In the genomic region with DNA sequence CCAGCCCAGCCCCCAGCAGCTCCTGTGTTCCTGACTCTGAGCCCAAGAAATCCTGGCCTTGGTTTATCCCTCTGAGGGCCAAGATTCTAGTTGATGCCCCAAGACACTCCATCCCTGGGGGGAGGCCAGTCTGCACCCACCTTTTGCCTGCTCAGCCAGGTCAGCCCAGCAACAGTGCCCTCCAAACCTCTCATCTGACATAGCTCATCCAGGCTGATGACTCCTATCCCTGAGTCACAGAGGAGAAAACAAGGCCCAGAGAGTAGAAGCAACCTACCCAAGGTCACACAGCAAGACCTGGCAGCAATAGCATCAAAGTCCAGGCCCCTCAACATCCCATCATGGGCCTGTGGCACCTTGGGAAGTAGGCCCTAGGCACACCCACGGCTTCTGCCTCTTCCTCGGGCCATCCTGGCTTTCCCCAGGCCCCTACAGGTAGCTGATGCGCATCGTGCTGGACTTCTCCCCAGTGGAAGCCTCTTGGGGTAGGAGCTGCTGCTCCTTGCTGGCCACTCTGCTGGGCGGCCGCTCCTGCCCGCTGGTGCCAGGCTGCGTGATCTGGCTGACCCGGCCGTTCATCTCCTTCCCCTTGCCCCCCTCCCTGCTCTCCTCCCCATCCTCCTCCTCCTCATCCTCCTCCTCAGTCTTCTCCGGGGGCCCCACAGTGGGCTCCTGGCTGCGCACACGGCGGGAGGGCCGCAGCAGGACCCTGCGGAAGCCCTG, we compare ENCODE assay signal across 29 cellular contexts. TPM values are rescaled to one million over a fixed set of nuclear protein-coding genes. Genes with fewer than 3 reads are reported as not detected.
DNase-seq lines count a peak whose midpoint lies in the region; ATAC-seq and TF ChIP-seq lines count a peak whose summit lies in the region.
"Had no signal": no experiment of that assay in that cellular context is flagged by ENCODE, and none has a peak within 500 bp of the region (broad histone marks: within the 10 kb centered on the region; RNA-seq: fewer than 3 reads in every experiment).

No MANE protein-coding gene starts in this region.

- no peak for ATAC-seq in HG03175 (IDR thresholded peaks at IDR 0.05; ENCODE audit: unreplicated experiment)
- ATAC-seq: foreskin keratinocyte, heart right ventricle, left colon, pancreas, PC-3 had no signal

- H4K20me1 ChIP-seq in GM23248 (ENCODE audit: insufficient read depth), result no peaks in the 10 kb centered on the region

- no peak overlapping the region for H2AFZ ChIP-seq in GM23248

- DNase-seq in CD14-positive monocyte (ENCODE audit: low spot score) (peak; percentile 34), chondrocyte (ENCODE audit: low spot score) (peak; percentile 66), posterior vena cava (ENCODE audit: low spot score) (peak; percentile 63), KBM-7 (no peak), GM23248 (no peak)
- DNase-seq in CD4-positive, alpha-beta memory T cell, result no peak
- DNase-seq: effector memory CD4-positive, alpha-beta T cell; erythroblast; foreskin keratinocyte; heart right ventricle; HFFc6; left colon; naive B cell; NCI-H1105 treated with DMSO at 0.1 percent for 48 hours; NCI-H2029 treated with DMSO at 0.1 percent for 48 hours; NCI-H446 treated with DMSO at 0.1 percent for 48 hours; pancreas; PC-3; SHP77 treated with DMSO at 0.1 percent for 48 hours; stimulated activated CD4-positive, alpha-beta T cell treated with anti-CD3 and anti-CD28 coated beads, Interleukin-12 subunit alpha, Interleukin-12 subunit beta, amount 100 ng/mL, for 4 hours; stimulated activated CD4-positive, alpha-beta T cell treated with anti-CD3 and anti-CD28 coated beads, Interleukin-4, amount 100 ng/mL, for 24 hours; stimulated activated naive CD4-positive, alpha-beta T cell treated with Interleukin-2 at 50 U/mL for 16 hours had no signal

- no peak overlapping the region for H3K27ac ChIP-seq in CD4-positive, alpha-beta memory T cell (ENCODE audit: low read depth, low read length)
- no peak overlapping the region for H3K27ac ChIP-seq in GM23248
- H3K27ac ChIP-seq: breast epithelium, foreskin keratinocyte, heart right ventricle, pancreas, right atrium auricular region, thoracic aorta had no signal

- no peaks in the 10 kb centered on the region for H3K9me2 ChIP-seq in GM23248 (ENCODE audit: insufficient read depth)

- H3K36me3 Mint-ChIP-seq in CD14-positive monocyte (no peaks in the 10 kb centered on the region), chondrocyte (ENCODE audit: low read depth) (no peaks in the 10 kb centered on the region)
- H3K36me3 Mint-ChIP-seq in CD4-positive, alpha-beta memory T cell, result no peaks in the 10 kb centered on the region
- H3K36me3 Mint-ChIP-seq: IgD-negative memory B cell, naive B cell had no signal

- H3K36me3 ChIP-seq in CD4-positive, alpha-beta memory T cell (ENCODE audit: insufficient read depth, low read length), result no peaks in the 10 kb centered on the region
- no peaks in the 10 kb centered on the region for H3K36me3 ChIP-seq in GM23248 (ENCODE audit: low read depth)
- H3K36me3 ChIP-seq: breast epithelium, heart right ventricle, pancreas, right atrium auricular region, thoracic aorta had no signal

- no peaks in the 10 kb centered on the region for H3K9me3 ChIP-seq in CD4-positive, alpha-beta memory T cell (ENCODE audit: control insufficient read depth in 1 of 2, low read length in 2 of 2)
- no peaks in the 10 kb centered on the region for H3K9me3 ChIP-seq in GM23248 (ENCODE audit: low read depth)
- H3K9me3 ChIP-seq: breast epithelium, heart right ventricle, pancreas, right atrium auricular region, thoracic aorta had no signal

- H3K27ac Mint-ChIP-seq in CD14-positive monocyte (no peak overlapping the region), chondrocyte (ENCODE audit: unreplicated experiment) (no peak overlapping the region)
- peak overlapping the region in 4 of 7 donors; percentile 6 to 72 (median 54) for H3K27ac Mint-ChIP-seq in CD4-positive, alpha-beta memory T cell
- H3K27ac Mint-ChIP-seq: HFFc6 had no signal

- H3K4me3 ChIP-seq in CD4-positive, alpha-beta memory T cell (ENCODE audit: low read length in 2 of 2), result no peak overlapping the region
- no peak overlapping the region for H3K4me3 ChIP-seq in GM23248
- H3K4me3 ChIP-seq: breast epithelium, heart right ventricle, pancreas, right atrium auricular region, thoracic aorta had no signal

- intact Hi-C loops in CD14-positive monocyte (cut with micrococcal nuclease) (no loop called here), posterior vena cava (cut with DNase I) (loop anchor here in 1 of 2 donors (10.0 kb wide), 1 partner anchor 141 kb away; no protein-coding TSS in a partner anchor)
- intact Hi-C loops in CD4-positive, alpha-beta memory T cell (cut with micrococcal nuclease), result no loop called here

- H3K9me3 Mint-ChIP-seq in CD14-positive monocyte, result peaks cover 0 to 3% (median 0%) of the 10 kb centered on the region in 7 donors
- no peaks in the 10 kb centered on the region for H3K9me3 Mint-ChIP-seq in CD4-positive, alpha-beta memory T cell
- H3K9me3 Mint-ChIP-seq in chondrocyte (ENCODE audit: low read depth), result no peaks in the 10 kb centered on the region
- H3K9me3 Mint-ChIP-seq: HFFc6, IgD-negative memory B cell, naive B cell had no signal

- no peaks in the 10 kb centered on the region for H3K27me3 ChIP-seq in CD4-positive, alpha-beta memory T cell (ENCODE audit: insufficient read depth, low read length)
- no peaks in the 10 kb centered on the region for H3K27me3 ChIP-seq in GM23248 (replicated peaks; ENCODE audit: insufficient read depth)
- H3K27me3 ChIP-seq: breast epithelium, pancreas, right atrium auricular region had no signal

- 86 to 90% methylated on average over 10 to 16 of the region's 16 CpGs for WGBS in GM23248 (ENCODE audit: low coverage in 1 of 2, low lambda C conversion rate in 2 of 2, missing lambda C conversion rate in 2 of 2), 2 experiments

- H3K79me2 ChIP-seq in GM23248 (ENCODE audit: insufficient read depth), result no peaks in the 10 kb centered on the region

- POLR2A ChIA-PET in CD4-positive, alpha-beta memory T cell (lab: Charles Lee; ENCODE audit: partially characterized antibody), result interaction anchor here (1.2 to 3.0 kb wide), 2 partner anchors 12 to 38 kb away, joined by 3 to 18 read pairs; partner anchors contain the start of gene RAC2

- in situ Hi-C loops in KBM-7 (cut with MboI; ENCODE audit: low pct_unique_long_range_greater_than_20kb, low sequenced_read_pairs), result no loop called here
- in situ Hi-C loops in GM23248 (cut with MboI), result no loop called here

- H3K27me3 Mint-ChIP-seq in CD14-positive monocyte (ENCODE audit: low read depth in 3 of 3), result peaks cover 0 to 3% (median 3%) of the 10 kb centered on the region in 3 donors
- no peaks in the 10 kb centered on the region for H3K27me3 Mint-ChIP-seq in CD4-positive, alpha-beta memory T cell
- H3K27me3 Mint-ChIP-seq in chondrocyte (ENCODE audit: low read depth), result peaks cover 5% of the 10 kb centered on the region
- H3K27me3 Mint-ChIP-seq: IgD-negative memory B cell, naive B cell had no signal

- H3K4me1 ChIP-seq in CD4-positive, alpha-beta memory T cell (ENCODE audit: insufficient read depth, low read length), result peaks cover 14% of the 10 kb centered on the region
- H3K4me1 ChIP-seq in GM23248 (ENCODE audit: insufficient read depth), result no peaks in the 10 kb centered on the region
- H3K4me1 ChIP-seq: breast epithelium, foreskin keratinocyte, heart right ventricle, pancreas, right atrium auricular region had no signal

- H3K9ac ChIP-seq in GM23248, result no peak overlapping the region

- no peak overlapping the region for H3K4me2 ChIP-seq in GM23248 (ENCODE audit: unreplicated experiment)

- no peak overlapping the region for H3K4me3 Mint-ChIP-seq in CD14-positive monocyte
- no peak overlapping the region for H3K4me3 Mint-ChIP-seq in CD4-positive, alpha-beta memory T cell
- H3K4me3 Mint-ChIP-seq in chondrocyte (ENCODE audit: unreplicated experiment), result no peak overlapping the region
- H3K4me3 Mint-ChIP-seq: HFFc6, IgD-negative memory B cell, naive B cell had no signal

- CTCF ChIA-PET in CD4-positive, alpha-beta memory T cell (lab: Charles Lee; ENCODE audit: partially characterized antibody), result interaction anchor here (1.4 to 1.7 kb wide), 2 partner anchors 54 kb away, joined by 6 to 9 read pairs; no protein-coding TSS in a partner anchor

- H3F3A ChIP-seq in GM23248 (ENCODE audit: insufficient read depth), result no peaks in the 10 kb centered on the region

- H3K4me1 Mint-ChIP-seq in CD14-positive monocyte (peaks cover 4% of the 10 kb centered on the region), chondrocyte (ENCODE audit: low read depth) (no peaks in the 10 kb centered on the region)
- peaks cover 8 to 17% (median 11%) of the 10 kb centered on the region in 4 donors for H3K4me1 Mint-ChIP-seq in CD4-positive, alpha-beta memory T cell
- H3K4me1 Mint-ChIP-seq: IgD-negative memory B cell had no signal

- TF ChIP-seq CTCF in CD14-positive monocyte (IDR thresholded peaks at IDR 0.05), result no peak
- TF ChIP-seq CTCF in chondrocyte (IDR thresholded peaks at IDR 0.05), result no peak

RNA-seq across cellular contexts. Expression of gene SSTR3, which starts 6.0 kb away (rescaled TPM):
- polyA plus RNA-seq in CD14-positive monocyte (not detected), GM23248 (2016; fragmentation: Nextera tagmentation; extraction: Ambion mirVana) (not detected in 2 replicates)
- 1 to 10 TPM; 8.2 to 9.3 TPM for total RNA-seq in CD4-positive, alpha-beta memory T cell
- polyA plus RNA-seq in CD4-positive, alpha-beta memory T cell, result 1 to 10 TPM in 1 of 2 donors, under 1 TPM in 1; 0.50 to 1.4 TPM
- total RNA-seq in chondrocyte (not detected in 3 replicates), posterior vena cava (not detected)
- not detected in 2 replicates for total RNA-seq in GM23248 (2014; rRNA removed; shearing (Covaris generic))
- total RNA-seq: breast epithelium, foreskin keratinocyte, G401, heart right ventricle, HFFc6, M059J, right atrium auricular region, thoracic aorta had no signal
- polyA plus RNA-seq: foreskin keratinocyte, heart right ventricle had no signal

RNA-seq across cellular contexts. Expression of gene C1QTNF6, which starts 18.2 kb away (rescaled TPM):
- polyA plus RNA-seq in CD14-positive monocyte (under 1 TPM; 0.14 to 0.24 TPM), GM23248 (2016; fragmentation: Nextera tagmentation; extraction: Ambion mirVana) (8.9 and 9.8 TPM in 2 replicates)
- 10 to 100 TPM; 23.1 to 24.8 TPM for total RNA-seq in CD4-positive, alpha-beta memory T cell
- polyA plus RNA-seq in CD4-positive, alpha-beta memory T cell, result under 1 TPM; 0.49 to 0.89 TPM
- total RNA-seq in chondrocyte (11.3 to 27.7 TPM (median 14.6 TPM) in 3 replicates), posterior vena cava (1 to 10 TPM; 1.8 to 6.3 TPM)
- 3.4 and 4.0 TPM in 2 replicates for total RNA-seq in GM23248 (2014; rRNA removed; shearing (Covaris generic))

RNA-seq across cellular contexts. Expression of gene RAC2, which starts 37.8 kb away (rescaled TPM):
- polyA plus RNA-seq in CD14-positive monocyte (100 to 1,000 TPM; 360 to 529 TPM), GM23248 (2016; fragmentation: Nextera tagmentation; extraction: Ambion mirVana) (34.9 and 36.3 TPM in 2 replicates)
- total RNA-seq in CD4-positive, alpha-beta memory T cell, result 100 to 1,000 TPM; 304 to 318 TPM
- polyA plus RNA-seq in CD4-positive, alpha-beta memory T cell, result 100 to 1,000 TPM; 724 to 917 TPM
- total RNA-seq in chondrocyte (0.20 TPM in 1 of 3 replicates, not detected in the others), posterior vena cava (10 to 100 TPM; 12.9 to 17.5 TPM)
- 32.8 and 35.1 TPM in 2 replicates for total RNA-seq in GM23248 (2014; rRNA removed; shearing (Covaris generic))
- total RNA-seq: G401 had no signal

RNA-seq across cellular contexts. Expression of gene IL2RB, which starts 56.6 kb away (rescaled TPM):
- polyA plus RNA-seq in CD14-positive monocyte, result 1 to 10 TPM in 1 of 2 donors, under 1 TPM in 1; 0.60 to 1.7 TPM
- 10 to 100 TPM; 55.4 to 63.8 TPM for total RNA-seq in CD4-positive, alpha-beta memory T cell
- 100 to 1,000 TPM in 1 of 2 donors, 10 to 100 TPM in 1; 37.6 to 107 TPM for polyA plus RNA-seq in CD4-positive, alpha-beta memory T cell
- 0.37 TPM in 1 of 3 replicates, not detected in the others for total RNA-seq in chondrocyte
- 1 to 10 TPM; 1.2 to 1.3 TPM for total RNA-seq in posterior vena cava
- total RNA-seq in GM23248 (2014; rRNA removed; shearing (Covaris generic)), result not detected in 2 replicates
- 0.15 and 0.19 TPM in 2 replicates for polyA plus RNA-seq in GM23248 (2016; fragmentation: Nextera tagmentation; extraction: Ambion mirVana)
- total RNA-seq: G401, HFFc6, PC-3 had no signal

Comparison
In these comparisons a context has a peak if more than half of its experiments do, and no peak if none do; other contexts are left out.
1. DNase-seq: peak in CD14-positive monocyte (single experiment), chondrocyte (single experiment) and posterior vena cava (single experiment); none in CD4-positive, alpha-beta memory T cell (0 of 5), KBM-7 (single experiment) and GM23248 (single experiment).
2. H3K27ac Mint-ChIP-seq: peak in CD4-positive, alpha-beta memory T cell (4 of 7); none in CD14-positive monocyte (0 of 7) and chondrocyte (single experiment).
3. RNA of gene RAC2, which starts 37.8 kb away (total RNA-seq): 304 to 318 TPM in CD4-positive, alpha-beta memory T cell, 32.8 to 35.1 TPM in GM23248 and 12.9 to 17.5 TPM in posterior vena cava; 0.20 TPM in chondrocyte; every median in the first group is over 10 times any median in the second.